1 cellular context compared by ENCODE assay signal in genomic region chr5:10201223-10201868, GRCh38.
TF ChIP-seq lines count a peak whose summit lies in the region.

No MANE protein-coding gene starts in this region.

TF ChIP-seq in IMR-90, 13 proteins besides CTCF, POLR2A, EP300 and RAD21:
- TF ChIP-seq MAZ (IDR thresholded peaks at IDR 0.05; ENCODE audit: borderline replicate concordance, low read depth, low read length) (no peak), SMC3 (IDR thresholded peaks at IDR 0.05; ENCODE audit: low read depth, low read length) (no peak), NFE2L2 (IDR thresholded peaks at IDR 0.05; ENCODE audit: low read depth, low read length) (no peak), CEBPB (IDR thresholded peaks at IDR 0.05; ENCODE audit: low read depth, low read length) (no peak), CHD1 (IDR thresholded peaks at IDR 0.05; ENCODE audit: low read depth, low read length) (no peak), FOS (IDR thresholded peaks at IDR 0.05; ENCODE audit: low read depth, low read length) (no peak), USF2 (IDR thresholded peaks at IDR 0.05; ENCODE audit: low read depth, low read length) (no peak), RCOR1 (IDR thresholded peaks at IDR 0.05; ENCODE audit: insufficient replicate concordance, low read length) (no peak), RFX5 (IDR thresholded peaks at IDR 0.05; ENCODE audit: low read depth, low read length) (no peak)
- TF ChIP-seq, protein P1, sequence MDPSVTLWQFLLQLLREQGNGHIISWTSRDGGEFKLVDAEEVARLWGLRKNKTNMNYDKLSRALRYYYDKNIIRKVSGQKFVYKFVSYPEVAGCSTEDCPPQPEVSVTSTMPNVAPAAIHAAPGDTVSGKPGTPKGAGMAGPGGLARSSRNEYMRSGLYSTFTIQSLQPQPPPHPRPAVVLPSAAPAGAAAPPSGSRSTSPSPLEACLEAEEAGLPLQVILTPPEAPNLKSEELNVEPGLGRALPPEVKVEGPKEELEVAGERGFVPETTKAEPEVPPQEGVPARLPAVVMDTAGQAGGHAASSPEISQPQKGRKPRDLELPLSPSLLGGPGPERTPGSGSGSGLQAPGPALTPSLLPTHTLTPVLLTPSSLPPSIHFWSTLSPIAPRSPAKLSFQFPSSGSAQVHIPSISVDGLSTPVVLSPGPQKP (IDR thresholded peaks at IDR 0.05; ENCODE audit: borderline replicate concordance, low read depth, low read length) = no peak
